In the genomic region with DNA sequence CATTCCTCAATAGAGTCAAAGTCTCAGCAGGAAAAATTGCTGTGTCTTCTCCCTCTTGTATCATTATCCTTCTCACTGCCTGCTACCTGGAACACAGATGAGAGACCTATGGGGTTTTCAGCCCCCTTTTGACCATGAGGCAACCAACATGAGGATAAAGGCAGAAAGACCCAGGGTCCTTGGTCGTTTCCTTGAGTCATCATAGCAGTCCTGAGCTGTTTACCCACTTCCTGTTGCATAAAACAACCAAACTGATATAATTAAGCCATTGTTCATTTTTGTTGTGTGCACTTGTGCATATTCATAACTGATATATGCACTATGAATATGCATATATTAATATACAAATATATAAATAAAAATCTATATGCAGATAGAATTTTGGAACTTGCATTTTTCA, we compare ENCODE assay signal across 26 cellular contexts.
DNase-seq lines count a peak whose midpoint lies in the region; ATAC-seq and FAIRE-seq lines count a peak whose summit lies in the region.
"Had no signal": no experiment of that assay in that cellular context is flagged by ENCODE, and none has a peak within 500 bp of the region (broad histone marks: within the 10 kb centered on the region; RNA-seq: fewer than 3 reads in every experiment).

No MANE protein-coding gene starts in this region.

- no peak for DNase-seq in GM18507 (ENCODE audit: extremely low spot score, insufficient read length, low read depth)
- DNase-seq in NCI-H69 (lab: John Stamatoyannopoulos, UW): peak; percentile 31
- no peak for DNase-seq in NCI-H187 (lab: John Stamatoyannopoulos, UW)
- DNase-seq in mesenteric fat pad (ENCODE audit: low spot score): no peak
- DNase-seq in KG1 (lab: John Stamatoyannopoulos, UW): no peak
- DNase-seq in islet precursor cell: no peak
- DNase-seq: activated CD4-positive, CD25-positive, alpha-beta regulatory T cell treated with anti-CD3 and anti-CD28 coated beads, Interleukin-2, amount 50 U/mL, for 72 hours; activated CD8-positive, alpha-beta T cell treated with anti-CD3 and anti-CD28 coated beads, Interleukin-2, amount 10 ng/mL, durations not matched to agents 7 days and 5 days; activated effector memory CD4-positive, alpha-beta T cell treated with anti-CD3 and anti-CD28 coated beads, Interleukin-2, amount 50 U/mL, for 16 hours; activated naive CD8-positive, alpha-beta T cell treated with anti-CD3 and anti-CD28 coated beads, Interleukin-2, amount 10 ng/mL, durations not matched to agents 7 days and 5 days; BE2C; caudate nucleus; DMS79; GF-D8; HCEC 1CT; natural killer cell; NCI-H1417 treated with DMSO at 0.1 percent for 48 hours; SJCRH30; stimulated activated CD4-positive, alpha-beta T cell treated with anti-CD3 and anti-CD28 coated beads, Interleukin-1b, Interleukin-23, amount 100 ng/mL, for 48 hours; T-helper 1 cell; upper lobe of left lung had no signal

- ATAC-seq in GM19463 (IDR thresholded peaks at IDR 0.05; ENCODE audit: unreplicated experiment) (peak; percentile 28), HG03196 (IDR thresholded peaks at IDR 0.05; ENCODE audit: unreplicated experiment) (peak; percentile 33)
- ATAC-seq: A549; activated CD8-positive, alpha-beta T cell treated with anti-CD3 and anti-CD28 coated beads, Interleukin-2, amount 10 ng/mL, durations not matched to agents 7 days and 5 days; natural killer cell had no signal

- FAIRE-seq in GM18507 (lab: Jason Lieb, UNC): peak; percentile 49
- FAIRE-seq: A549, astrocyte, TTC549 had no signal
